In genomic region chr22:37750596-37751162, GRCh38 we compare ENCODE assay signal across 10 cellular contexts. TPM values are rescaled to one million over a fixed set of nuclear protein-coding genes. Genes with fewer than 3 reads are reported as not detected.
DNase-seq lines count a peak whose midpoint lies in the region; ATAC-seq and TF ChIP-seq lines count a peak whose summit lies in the region.
"Had no signal": no experiment of that assay in that cellular context is flagged by ENCODE, and none has a peak within 500 bp of the region (broad histone marks: within the 10 kb centered on the region; RNA-seq: fewer than 3 reads in every experiment).

No MANE protein-coding gene starts in this region.

- CTCF ChIA-PET in CD8-positive, alpha-beta T cell (lab: Charles Lee): interaction anchor here (1.2 kb wide), 1 partner anchor 67 kb away, joined by 3 read pairs; no protein-coding TSS in a partner anchor

- peak overlapping the region in 3 of 6 donors; percentile 20 to 83 (median 55) for H3K27ac Mint-ChIP-seq in immature natural killer cell
- H3K27ac Mint-ChIP-seq in CD8-positive, alpha-beta T cell: no peak overlapping the region

- 65 to 75% (median 71%) methylated on average over 4 to 14 of the region's 14 CpGs for WGBS in spleen, 5 donors

- H3K27me3 ChIP-seq in spleen (replicated peaks in 1 of 7): no peaks in the 10 kb centered on the region
- H3K27me3 ChIP-seq in CD8-positive, alpha-beta T cell (ENCODE audit: insufficient read depth, low read length): no peaks in the 10 kb centered on the region

- ATAC-seq in CD8-positive, alpha-beta T cell: no peak

- no peaks in the 10 kb centered on the region for H3K36me3 Mint-ChIP-seq in immature natural killer cell
- peaks cover 15% of the 10 kb centered on the region for H3K36me3 Mint-ChIP-seq in CD8-positive, alpha-beta T cell

- H3K27me3 Mint-ChIP-seq in immature natural killer cell (ENCODE audit: low read depth in 3 of 3): peaks cover 0 to 6% (median under 1%) of the 10 kb centered on the region in 3 donors
- H3K27me3 Mint-ChIP-seq in CD8-positive, alpha-beta T cell (ENCODE audit: low read depth): no peaks in the 10 kb centered on the region

- TF ChIP-seq CTCF in VCaP (conservative IDR thresholded peaks at IDR 0.05) (no peak), spleen (IDR thresholded peaks at IDR 0.05 in 8 of 11, conservative IDR thresholded peaks at IDR 0.05 in 3 of 11) (no peak)
- TF ChIP-seq CTCF in CD8-positive, alpha-beta T cell (IDR thresholded peaks at IDR 0.05): no peak

- H3K27ac ChIP-seq in VCaP (peak overlapping the region; percentile 92), spleen (peak overlapping the region; percentile 51 to 98 (median 94))
- H3K27ac ChIP-seq in CD8-positive, alpha-beta T cell (ENCODE audit: low read depth, low read length): no peak overlapping the region

- intact Hi-C loops in spleen (cut with DNase I; ENCODE audit: low total_unique reads): no loop called here
- intact Hi-C loops in CD8-positive, alpha-beta T cell (cut with DNase I, micrococcal nuclease): no loop called here

- DNase-seq in H4 (ENCODE audit: low spot score) (peak; percentile 32), immature natural killer cell (no peak), spleen (no peak), NCI-H146 (lab: John Stamatoyannopoulos, UW) (no peak), COR-L47 (lab: John Stamatoyannopoulos, UW) (no peak), C1 segment of cervical spinal cord (lab: John Stamatoyannopoulos, UW) (no peak)
- no peak for DNase-seq in CD8-positive, alpha-beta T cell
- DNase-seq: activated CD8-positive, alpha-beta memory T cell treated with anti-CD3 and anti-CD28 coated beads for 24 hours; NCI-H774 had no signal

- H3K4me3 ChIP-seq in spleen: no peak overlapping the region
- no peak overlapping the region for H3K4me3 ChIP-seq in CD8-positive, alpha-beta T cell (ENCODE audit: low read depth, low read length)

- peaks cover 44 to 92% (median 75%) of the 10 kb centered on the region in 6 donors for H3K4me1 ChIP-seq in spleen
- H3K4me1 ChIP-seq in CD8-positive, alpha-beta T cell (ENCODE audit: insufficient read depth, low read length): peaks cover 16% of the 10 kb centered on the region

- H3K4me3 Mint-ChIP-seq in immature natural killer cell: peak overlapping the region in 3 of 5 donors; percentile 21 to 64 (median 36)
- H3K4me3 Mint-ChIP-seq in CD8-positive, alpha-beta T cell: no peak overlapping the region

- H3K9me3 Mint-ChIP-seq in immature natural killer cell: no peaks in the 10 kb centered on the region
- no peaks in the 10 kb centered on the region for H3K9me3 Mint-ChIP-seq in CD8-positive, alpha-beta T cell

- peaks cover 22 to 30% of the 10 kb centered on the region in 2 donors for H3K4me1 Mint-ChIP-seq in immature natural killer cell
- H3K4me1 Mint-ChIP-seq in CD8-positive, alpha-beta T cell (ENCODE audit: low read depth): peaks cover 12% of the 10 kb centered on the region

- TF ChIP-seq POLR2A in spleen (IDR thresholded peaks at IDR 0.05): no peak

- POLR2A ChIA-PET in CD8-positive, alpha-beta T cell (lab: Charles Lee): no interaction called here

- peaks cover 0 to 50% (median 18%) of the 10 kb centered on the region in 6 donors for H3K36me3 ChIP-seq in spleen
- peaks cover 4% of the 10 kb centered on the region for H3K36me3 ChIP-seq in CD8-positive, alpha-beta T cell (ENCODE audit: insufficient read depth, low read length)

- no peaks in the 10 kb centered on the region for H3K9me3 ChIP-seq in spleen
- no peaks in the 10 kb centered on the region for H3K9me3 ChIP-seq in CD8-positive, alpha-beta T cell (ENCODE audit: low read length)

RNA-seq across cellular contexts. Expression of gene TRIOBP, which starts 53.8 kb away (rescaled TPM):
- 18.3 and 21.9 TPM in 2 replicates for total RNA-seq in H4 (2014; rRNA removed; shearing (Covaris generic))
- polyA plus RNA-seq in immature natural killer cell (10 to 100 TPM; 15.0 to 22.4 (median 20.8) TPM), spleen (10 to 100 TPM; 24.6 to 62.0 (median 34.2) TPM)
- 100 to 1,000 TPM in 5 of 7 donors, 10 to 100 TPM in 2; 69.9 to 151 (median 106) TPM for total RNA-seq in spleen
- total RNA-seq in CD8-positive, alpha-beta T cell: 1 to 10 TPM; 7.3 to 7.4 TPM

RNA-seq across cellular contexts. Expression of gene GCAT, which starts 57.1 kb away (rescaled TPM):
- total RNA-seq in H4 (2014; rRNA removed; shearing (Covaris generic)): 11.5 and 14.3 TPM in 2 replicates
- polyA plus RNA-seq in immature natural killer cell (under 1 TPM in 2 of 3 donors, not detected in 1; 0.64 to 0.71 TPM), spleen (1 to 10 TPM; 1.7 to 3.9 (median 1.9) TPM)
- 1 to 10 TPM in 5 of 7 donors, under 1 TPM in 1, not detected in 1; 0.94 to 2.2 (median 1.7) TPM for total RNA-seq in spleen
- 1 to 10 TPM; 1.3 to 1.6 TPM for total RNA-seq in CD8-positive, alpha-beta T cell
